7 cellular contexts compared by ENCODE assay signal in the genomic region with DNA sequence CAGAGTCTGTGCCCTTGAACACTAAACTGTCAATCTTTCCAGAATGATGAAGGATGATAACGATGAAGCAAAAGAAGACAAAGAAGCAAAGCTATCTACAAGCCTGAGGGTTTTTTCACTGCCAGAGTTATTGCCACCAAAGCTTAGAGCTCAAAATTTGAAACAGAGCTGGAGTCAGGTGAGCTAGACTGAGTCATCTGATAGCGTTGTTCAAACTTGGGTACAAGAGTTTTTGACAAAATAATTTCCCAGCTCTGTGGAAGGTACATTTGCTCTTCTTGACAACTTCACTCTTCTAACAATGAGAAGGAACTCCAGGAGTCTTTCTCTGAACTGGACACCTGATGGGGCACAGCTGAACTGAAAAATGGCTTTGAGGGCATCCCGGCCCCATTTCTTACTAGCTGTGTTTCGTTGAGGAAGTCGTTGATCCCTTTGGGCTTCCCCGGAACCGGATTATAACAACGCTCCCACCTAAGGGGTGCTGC. TPM values are rescaled to one million over a fixed set of nuclear protein-coding genes. Genes with fewer than 3 reads are reported as not detected.
DNase-seq lines count a peak whose midpoint lies in the region; ATAC-seq, FAIRE-seq and TF ChIP-seq lines count a peak whose summit lies in the region.

No MANE protein-coding gene starts in this region.

- H2BK5ac ChIP-seq in mesenchymal stem cell (ENCODE audit: low read depth, low read length, poor library complexity, severe bottlenecking): no peak overlapping the region

- peak; percentile 10 for ATAC-seq in GM18519 (IDR thresholded peaks at IDR 0.05; ENCODE audit: low FRiP score, unreplicated experiment)
- peak; percentile 5 for ATAC-seq in HG03575 (IDR thresholded peaks at IDR 0.05; ENCODE audit: extremely low read depth, insufficient number of reproducible peaks, low FRiP score, unreplicated experiment)

- H3K9ac ChIP-seq in mesenchymal stem cell (ENCODE audit: low read length): peak overlapping the region; percentile 97

- H3K79me1 ChIP-seq in mesenchymal stem cell (replicated peaks; ENCODE audit: low read length, poor library complexity, severe bottlenecking): peaks cover 14% of the 10 kb centered on the region

- H2AK5ac ChIP-seq in mesenchymal stem cell (ENCODE audit: low read length, severe bottlenecking): no peak overlapping the region

- H4K8ac ChIP-seq in mesenchymal stem cell (ENCODE audit: low read length): peak overlapping the region; percentile 72

- H3K4me1 Mint-ChIP-seq in brain: peaks cover 40% of the 10 kb centered on the region

- H3K36me3 Mint-ChIP-seq in brain: peaks cover 32% of the 10 kb centered on the region

- H3K9me3 ChIP-seq in mesenchymal stem cell (ENCODE audit: control insufficient read depth, low read length): no peaks in the 10 kb centered on the region

- peak overlapping the region; percentile 87 to 97 (median 96) for H3K4me3 Mint-ChIP-seq in brain

- H3K4me1 ChIP-seq in mesenchymal stem cell (ENCODE audit: control insufficient read depth, insufficient read depth, low read depth, low read length): peaks cover 5% of the 10 kb centered on the region

- FAIRE-seq in urothelium cell line (lab: Jason Lieb, UNC): no peak

- no peak overlapping the region for H4K91ac ChIP-seq in mesenchymal stem cell (ENCODE audit: low read length)

- no peaks in the 10 kb centered on the region for H3K27me3 ChIP-seq in mesenchymal stem cell (ENCODE audit: control insufficient read depth in 1 of 2, insufficient read depth in 1 of 2, low read length in 2 of 2)

- no peaks in the 10 kb centered on the region for H3K9me3 Mint-ChIP-seq in brain

- DNase-seq in mesenchymal stem cell (no peak), urothelium cell line (ENCODE audit: low spot score) (peak; percentile 18), cortex of kidney (lab: John Stamatoyannopoulos, UW) (no peak), CD1c-positive myeloid dendritic cell (ENCODE audit: extremely low spot score) (no peak)

- peak overlapping the region; percentile 91 to 96 for H3K4me3 ChIP-seq in mesenchymal stem cell (ENCODE audit: insufficient read depth in 1 of 2, low read depth in 1 of 2, low read length in 2 of 2)

- H3K27ac ChIP-seq in mesenchymal stem cell (ENCODE audit: low read length, poor library complexity, severe bottlenecking): peak overlapping the region; percentile 63

- no peak overlapping the region for H2BK120ac ChIP-seq in mesenchymal stem cell (ENCODE audit: low read depth, low read length)

- no peak overlapping the region for H3K23ac ChIP-seq in mesenchymal stem cell (ENCODE audit: low read length in 2 of 2)

- WGBS in mesenchymal stem cell: 15% methylated on average over 8 of the region's 8 CpGs

- H3K4me2 ChIP-seq in mesenchymal stem cell (ENCODE audit: low read length, poor library complexity, severe bottlenecking): peak overlapping the region; percentile 84

- H2BK15ac ChIP-seq in mesenchymal stem cell (ENCODE audit: low read depth, poor library complexity, severe bottlenecking): no peak overlapping the region

- H3K27me3 Mint-ChIP-seq in brain: peaks cover 8% of the 10 kb centered on the region

- H2AFZ ChIP-seq in mesenchymal stem cell (ENCODE audit: low read depth, low read length): peak overlapping the region; percentile 99

- no peak for TF ChIP-seq CTCF in brain (conservative IDR thresholded peaks at IDR 0.05)

- H3K4ac ChIP-seq in mesenchymal stem cell (ENCODE audit: low read depth in 1 of 2, low read length in 2 of 2): no peak overlapping the region

- peak overlapping the region; percentile 90 to 98 (median 96) for H3K27ac Mint-ChIP-seq in brain

- H3K36me3 ChIP-seq in mesenchymal stem cell (ENCODE audit: control insufficient read depth in 1 of 2, insufficient read depth in 2 of 2, low read depth in 1 of 2, low read length in 2 of 2): peaks cover 0 to 4% of the 10 kb centered on the region in 2 experiments

- H2BK12ac ChIP-seq in mesenchymal stem cell (ENCODE audit: low read length in 2 of 2): no peak overlapping the region

- H3K18ac ChIP-seq in mesenchymal stem cell (ENCODE audit: low read depth in 1 of 2, low read length in 2 of 2): peak overlapping the region in 1 of 2 experiments; percentile 95

- H3K14ac ChIP-seq in mesenchymal stem cell (ENCODE audit: low read length in 2 of 2): no peak overlapping the region

RNA-seq across cellular contexts. Expression of a gene that starts 0.7 kb away (rescaled TPM):
- polyA plus RNA-seq in brain (ENCODE audit: insufficient read depth, low read depth, low replicate concordance): 23.0 TPM
- polyA plus RNA-seq in mesenchymal stem cell (2013, experiment 1 of 2): 8.6 TPM
- polyA plus RNA-seq in mesenchymal stem cell (2013, experiment 2 of 2): 8.3 TPM
